ENCODE assay signal across 13 cellular contexts in genomic region chr12:104966677-104967076, GRCh38. TPM values are rescaled to one million over a fixed set of nuclear protein-coding genes. Genes with fewer than 3 reads are reported as not detected.
A peak's percentile ranks its signal among the peaks of the same experiment; 100 is the strongest.
DNase-seq lines count a peak whose midpoint lies in the region; ATAC-seq and TF ChIP-seq lines count a peak whose summit lies in the region.
"Had no signal": no experiment of that assay in that cellular context is flagged by ENCODE, and none has a peak within 500 bp of the region (broad histone marks: within the 10 kb centered on the region; RNA-seq: fewer than 3 reads in every experiment).

No MANE protein-coding gene starts in this region.

- DNase-seq in GM20000 (ENCODE audit: low spot score): peak; percentile 36
- DNase-seq in transverse colon: no peak
- no peak for DNase-seq in superior temporal gyrus (ENCODE audit: extremely low spot score)
- no peak for DNase-seq in erythroblast (lab: John Stamatoyannopoulos, UW)
- no peak for DNase-seq in T-cell
- DNase-seq: activated naive CD8-positive, alpha-beta T cell treated with anti-CD3 and anti-CD28 coated beads, Interleukin-2, amount 10 ng/mL, durations not matched to agents 7 days and 5 days; NCI-H2081; occipital lobe; stimulated activated naive CD8-positive, alpha-beta T cell treated with anti-CD3 and anti-CD28 coated beads, Interleukin-15, Interleukin-2, amounts not matched to agents 100 U/mL and 50 U/mL, for 24 hours; T-helper 17 cell had no signal

- TF ChIP-seq CTCF in GM20000 (IDR thresholded peaks at IDR 0.05; ENCODE audit: extremely low read depth, missing control alignments) (no peak), transverse colon (IDR thresholded peaks at IDR 0.05) (no peak)

- WGBS in transverse colon (ENCODE audit: low coverage in 1 of 2), 2 donors: 56 to 72% methylated on average over 4 of the region's 4 CpGs

- CTCF ChIA-PET in T-cell (lab: Charles Lee): no interaction called here

- H3K9me3 Mint-ChIP-seq in T-cell: no peaks in the 10 kb centered on the region
- H3K9me3 Mint-ChIP-seq: activated naive CD8-positive, alpha-beta T cell treated with anti-CD3 and anti-CD28 coated beads, Interleukin-2, amount 10 ng/mL, durations not matched to agents 7 days and 5 days had no signal

- no peak overlapping the region for H3K27ac ChIP-seq in transverse colon

- TF ChIP-seq EP300 in transverse colon (IDR thresholded peaks at IDR 0.05; ENCODE audit: low read depth): no peak

- in situ Hi-C loops in transverse colon (cut with MboI; ENCODE audit: low pct_ligation_motif_present in 1 of 4, low pct_unique_long_range_greater_than_20kb in 1 of 4, low sequenced_read_pairs in 3 of 4): no loop called here

- H3K27me3 ChIP-seq in transverse colon: no peaks in the 10 kb centered on the region

- no peak overlapping the region for H3K4me3 Mint-ChIP-seq in T-cell
- H3K4me3 Mint-ChIP-seq: activated naive CD8-positive, alpha-beta T cell treated with anti-CD3 and anti-CD28 coated beads, Interleukin-2, amount 10 ng/mL, durations not matched to agents 7 days and 5 days; T-helper 17 cell had no signal

- POLR2A ChIA-PET in T-cell (lab: Charles Lee): no interaction called here

- peak; percentile 90 for ATAC-seq in GM18498 (IDR thresholded peaks at IDR 0.05; ENCODE audit: unreplicated experiment)
- peak; percentile 88 for ATAC-seq in HG02885 (IDR thresholded peaks at IDR 0.05; ENCODE audit: poor library complexity, unreplicated experiment)
- peak; percentile 90 for ATAC-seq in HG03521 (IDR thresholded peaks at IDR 0.05; ENCODE audit: unreplicated experiment)
- ATAC-seq in T-cell (replicated peaks in 1 of 4): no peak
- ATAC-seq: stimulated activated naive CD8-positive, alpha-beta T cell treated with anti-CD3 and anti-CD28 coated beads, Interleukin-15, Interleukin-2, amounts not matched to agents 100 U/mL and 50 U/mL, for 24 hours; T-helper 17 cell had no signal

- H3K36me3 Mint-ChIP-seq in T-cell: no peaks in the 10 kb centered on the region
- H3K36me3 Mint-ChIP-seq: activated naive CD8-positive, alpha-beta T cell treated with anti-CD3 and anti-CD28 coated beads, Interleukin-2, amount 10 ng/mL, durations not matched to agents 7 days and 5 days had no signal

- no peak overlapping the region for H3K27ac Mint-ChIP-seq in T-cell
- H3K27ac Mint-ChIP-seq: activated naive CD8-positive, alpha-beta T cell treated with anti-CD3 and anti-CD28 coated beads, Interleukin-2, amount 10 ng/mL, durations not matched to agents 7 days and 5 days; T-helper 17 cell had no signal

- TF ChIP-seq POLR2A in transverse colon (IDR thresholded peaks at IDR 0.05) (no peak), erythroblast (IDR thresholded peaks at IDR 0.05; ENCODE audit: low read length) (no peak)

- H3K9me3 ChIP-seq in transverse colon: no peaks in the 10 kb centered on the region

- peaks cover 18 to 22% of the 10 kb centered on the region in 2 donors for H3K27me3 Mint-ChIP-seq in T-cell

- no peaks in the 10 kb centered on the region for H3K4me1 ChIP-seq in transverse colon

- no peaks in the 10 kb centered on the region for H3K36me3 ChIP-seq in transverse colon

- intact Hi-C loops in transverse colon (cut with DNase I; ENCODE audit: low total_unique reads): no loop called here

- no peak overlapping the region for H3K4me3 ChIP-seq in transverse colon

- H3K4me1 Mint-ChIP-seq in T-cell: no peaks in the 10 kb centered on the region
- H3K4me1 Mint-ChIP-seq: activated naive CD8-positive, alpha-beta T cell treated with anti-CD3 and anti-CD28 coated beads, Interleukin-2, amount 10 ng/mL, durations not matched to agents 7 days and 5 days; T-helper 17 cell had no signal

RNA-seq across cellular contexts. Expression of gene SLC41A2, which starts 8.6 kb away (rescaled TPM):
- total RNA-seq in transverse colon: 100 to 1,000 TPM in 3 of 4 donors, 10 to 100 TPM in 1; 31.6 to 154 (median 129) TPM
- total RNA-seq in T-cell: 1 to 10 TPM; 2.4 to 3.8 (median 3.4) TPM

RNA-seq across cellular contexts. Expression of gene NOPCHAP1, which starts 19.4 kb away (rescaled TPM):
- total RNA-seq in transverse colon (1 to 10 TPM in 3 of 4 donors, under 1 TPM in 1; 0.37 to 5.7 (median 2.2) TPM), T-cell (10 to 100 TPM; 11.4 to 15.5 (median 14.9) TPM)

Comparison
In these comparisons a context has a peak if more than half of its experiments do, and no peak if none do; other contexts are left out.
1. ATAC-seq: peak in GM18498 (single experiment), HG02885 (single experiment) and HG03521 (single experiment); none in T-cell (0 of 4).
2. RNA of gene SLC41A2, which starts 8.6 kb away (total RNA-seq): 31.6 to 154 TPM in transverse colon; 2.4 to 3.8 TPM in T-cell; every median in the first group is over 4 times any median in the second.